In the genomic region with DNA sequence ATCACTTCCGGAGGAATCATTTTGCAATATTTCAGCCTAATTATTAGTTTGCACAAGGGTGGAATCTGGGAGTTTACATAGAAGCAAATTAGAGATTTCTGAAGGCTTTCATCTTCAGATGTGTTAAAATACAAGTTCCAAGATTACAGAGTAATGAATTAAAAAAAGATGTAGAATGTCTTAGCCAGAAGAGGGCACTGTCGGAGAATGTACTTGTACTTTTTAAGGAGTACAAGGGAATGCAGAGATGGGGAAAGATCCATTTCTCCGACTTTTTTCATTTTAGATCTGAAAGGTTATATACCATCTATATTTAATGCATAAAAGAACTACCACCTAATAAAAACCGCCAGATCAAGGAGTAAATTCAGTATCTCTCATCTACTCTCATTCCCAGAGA, we compare ENCODE assay signal across 7 cellular contexts. TPM values are rescaled to one million over a fixed set of nuclear protein-coding genes. Genes with fewer than 3 reads are reported as not detected.
DNase-seq lines count a peak whose midpoint lies in the region; ATAC-seq and TF ChIP-seq lines count a peak whose summit lies in the region.

No MANE protein-coding gene starts in this region.

- H3K9me3 ChIP-seq in endodermal cell (ENCODE audit: control insufficient read depth, low read length) (no peaks in the 10 kb centered on the region), prostate gland (no peaks in the 10 kb centered on the region)

- H3K4me3 ChIP-seq in endodermal cell (ENCODE audit: low read length) (no peak overlapping the region), prostate gland (no peak overlapping the region)

- ATAC-seq in HG03457 (IDR thresholded peaks at IDR 0.05; ENCODE audit: unreplicated experiment) (no peak), GM21423 (IDR thresholded peaks at IDR 0.05; ENCODE audit: unreplicated experiment) (no peak)

- H3K27me3 Mint-ChIP-seq in endodermal cell (ENCODE audit: insufficient read depth), result no peaks in the 10 kb centered on the region

- H3K36me3 Mint-ChIP-seq in endodermal cell (ENCODE audit: low read depth), result peaks cover 76% of the 10 kb centered on the region

- TF ChIP-seq POLR2A in prostate gland (IDR thresholded peaks at IDR 0.05), result no peak

- H3K4me3 Mint-ChIP-seq in endodermal cell, result no peak overlapping the region

- peaks cover 12% of the 10 kb centered on the region for H3K4me1 Mint-ChIP-seq in endodermal cell

- TF ChIP-seq CTCF in GM10266 (IDR thresholded peaks at IDR 0.05; ENCODE audit: control insufficient read depth, insufficient read depth, low read depth, missing control alignments), result peak; percentile 42
- TF ChIP-seq CTCF in endodermal cell (conservative IDR thresholded peaks at IDR 0.05), result peak; percentile 76
- TF ChIP-seq CTCF in prostate gland (IDR thresholded peaks at IDR 0.05), result peak in 3 of 4 experiments; percentile 40 to 55 (median 47)

- H3K36me3 ChIP-seq in endodermal cell (ENCODE audit: control insufficient read depth, insufficient read depth, low read length) (peaks cover 93% of the 10 kb centered on the region), prostate gland (no peaks in the 10 kb centered on the region)

- H3K27ac ChIP-seq in endodermal cell (ENCODE audit: low read depth, low read length) (no peak overlapping the region), prostate gland (no peak overlapping the region)

- no peaks in the 10 kb centered on the region for H3K27me3 ChIP-seq in endodermal cell (ENCODE audit: control insufficient read depth, insufficient read depth, low read length, poor library complexity, severe bottlenecking)
- H3K27me3 ChIP-seq in prostate gland (replicated peaks; ENCODE audit: insufficient read depth), result no peaks in the 10 kb centered on the region

- H3K4me1 ChIP-seq in endodermal cell (ENCODE audit: control insufficient read depth, insufficient read depth, low read length) (no peaks in the 10 kb centered on the region), prostate gland (replicated peaks) (no peaks in the 10 kb centered on the region)

- intact Hi-C loops in prostate gland (cut with DNase I), result loop anchor here (2.0 kb wide), 1 partner anchor 220 kb away; no protein-coding TSS in a partner anchor

- no peak overlapping the region for H3K9ac ChIP-seq in endodermal cell (ENCODE audit: extremely low read depth, low read length, poor library complexity, severe bottlenecking)

- 70 to 81% methylated on average over 1 to 4 of the region's 4 CpGs for WGBS in endodermal cell (ENCODE audit: insufficient coverage in 1 of 2, insufficient read length in 1 of 2), 2 experiments
- WGBS in prostate gland, result 51% methylated on average over 4 of the region's 4 CpGs

- H3K27ac Mint-ChIP-seq in endodermal cell, result no peak overlapping the region

- DNase-seq in GM10266 (ENCODE audit: extremely low spot score) (no peak), MV-4-11 (lab: John Stamatoyannopoulos, UW) (peak; percentile 55), endodermal cell (no peak), prostate gland (ENCODE audit: low spot score) (no peak), ecto neural progenitor cell (ENCODE audit: low spot score) (no peak)

- H3K9me3 Mint-ChIP-seq in endodermal cell, result no peaks in the 10 kb centered on the region

RNA-seq across cellular contexts. Expression of gene WDR5B, which starts 43.1 kb away (rescaled TPM):
- total RNA-seq in endodermal cell (1 to 10 TPM; 4.2 to 4.9 TPM), prostate gland (1 to 10 TPM; 4.5 to 6.5 TPM)
- 8.0 TPM for polyA plus RNA-seq in endodermal cell (2013, experiment 1 of 2)
- polyA plus RNA-seq in endodermal cell (2013, experiment 2 of 2), result 6.3 TPM

RNA-seq across cellular contexts. Expression of gene KPNA1, which starts 55.7 kb away (rescaled TPM):
- 10 to 100 TPM; 90.5 to 93.4 TPM for total RNA-seq in endodermal cell
- 69.5 TPM for polyA plus RNA-seq in endodermal cell (2013, experiment 1 of 2)
- polyA plus RNA-seq in endodermal cell (2013, experiment 2 of 2), result 63.0 TPM
- 10 to 100 TPM; 27.1 to 38.7 TPM for total RNA-seq in prostate gland
